Comparison of ENCODE assay signal across 1 cellular context in genomic region chr12:123010110-123010509, GRCh38.
TF ChIP-seq lines count a peak whose summit lies in the region.

No MANE protein-coding gene starts in this region.

TF ChIP-seq in K562, 482 proteins besides CTCF, POLR2A, EP300 and RAD21:
- peak; percentile 48; the same call in 1 of the 2 replicates for TF ChIP-seq ZNF24 (IDR thresholded peaks at IDR 0.05)
- TF ChIP-seq ZNF224 (CRISPR knock-in tag; IDR thresholded peaks at IDR 0.05) = no peak
- TF ChIP-seq ZNF121 (CRISPR knock-in tag; conservative IDR thresholded peaks at IDR 0.05) = peak; percentile 84
TF ChIP-seq in K562: peak in this region for 2.
